In genomic region chr14:99525699-99526080, GRCh38 we compare ENCODE assay signal across 1 cellular context.
TF ChIP-seq lines count a peak whose summit lies in the region.

No MANE protein-coding gene starts in this region.

TF ChIP-seq in A549, 52 proteins besides CTCF, POLR2A, EP300 and RAD21 (continued from another document):
- TF ChIP-seq PBX3 (IDR thresholded peaks at IDR 0.05) (no peak), HOXB5 (CRISPR knock-in tag; IDR thresholded peaks at IDR 0.05) (no peak)
